17 cellular contexts compared by ENCODE assay signal in the genomic region with DNA sequence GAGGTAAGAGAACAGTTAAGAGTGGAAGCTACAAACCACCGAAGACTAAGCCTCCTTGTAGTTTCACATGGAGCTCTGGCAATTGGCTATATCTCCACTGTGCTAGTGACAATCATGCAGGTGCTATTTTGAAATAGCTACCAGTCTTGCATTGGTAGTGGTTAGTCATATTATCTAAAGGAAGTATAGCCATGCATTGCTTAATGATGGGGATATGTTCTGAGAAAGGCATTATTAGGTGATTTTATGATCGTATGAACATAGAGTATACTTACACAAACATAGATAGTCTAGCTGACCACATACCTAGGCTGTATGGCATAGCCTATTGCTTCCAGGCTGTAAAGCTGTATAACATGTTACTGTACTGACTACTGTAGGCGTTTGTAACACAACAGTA. TPM values are rescaled to one million over a fixed set of nuclear protein-coding genes. Genes with fewer than 3 reads are reported as not detected.
DNase-seq lines count a peak whose midpoint lies in the region; ATAC-seq and TF ChIP-seq lines count a peak whose summit lies in the region.
"Had no signal": no experiment of that assay in that cellular context is flagged by ENCODE, and none has a peak within 500 bp of the region (broad histone marks: within the 10 kb centered on the region; RNA-seq: fewer than 3 reads in every experiment).

No MANE protein-coding gene starts in this region.

- H3K27ac ChIP-seq in neutrophil: peak overlapping the region; percentile 95
- H3K27ac ChIP-seq in foreskin keratinocyte: no peak overlapping the region
- H3K27ac ChIP-seq: C4-2B had no signal

- TF ChIP-seq CTCF in neutrophil (IDR thresholded peaks at IDR 0.05): no peak
- TF ChIP-seq CTCF in foreskin keratinocyte (conservative IDR thresholded peaks at IDR 0.05): no peak

- peak; percentile 87 for ATAC-seq in esophagus mucosa
- no peak for ATAC-seq in foreskin keratinocyte
- no peak for ATAC-seq in HG02642 (IDR thresholded peaks at IDR 0.05; ENCODE audit: poor library complexity, unreplicated experiment)

- peak overlapping the region; percentile 11 to 33 for H3K4me3 ChIP-seq in neutrophil (ENCODE audit: low read depth in 1 of 2, low read length in 1 of 2)
- H3K4me3 ChIP-seq: HAP-1 had no signal

- peak; percentile 84 for DNase-seq in GF-D8 (lab: John Stamatoyannopoulos, UW)
- peak; percentile 64 for DNase-seq in MV-4-11 (lab: John Stamatoyannopoulos, UW)
- DNase-seq in foreskin keratinocyte: no peak
- no peak for DNase-seq in T-helper 1 cell
- DNase-seq: KBM-7, NCI-H1105, NCI-H1694, NCI-H2107, NCI-H2227 treated with DMSO at 0.1 percent for 48 hours, NCI-H524 treated with DMSO at 0.1 percent for 48 hours, OCI-M1, SHP77 treated with DMSO at 0.1 percent for 48 hours had no signal

- peaks cover 19% of the 10 kb centered on the region for H3K36me3 ChIP-seq in neutrophil

- H3K9me3 ChIP-seq in neutrophil: no peaks in the 10 kb centered on the region
- H3K9me3 ChIP-seq: HAP-1 had no signal

- H3K27me3 ChIP-seq in neutrophil (no peaks in the 10 kb centered on the region), foreskin keratinocyte (no peaks in the 10 kb centered on the region)

- H3K4me1 ChIP-seq in neutrophil (ENCODE audit: control insufficient read depth in 1 of 2, insufficient read depth in 1 of 2, low read depth in 1 of 2, low read length in 1 of 2) (peaks cover 30 to 32% of the 10 kb centered on the region in 2 experiments), foreskin keratinocyte (no peaks in the 10 kb centered on the region)

RNA-seq across cellular contexts. Expression of a gene that starts 28.4 kb away (rescaled TPM):
- total RNA-seq in esophagus mucosa: 27.5 TPM
- 23.1 and 25.5 TPM in 2 replicates for total RNA-seq in foreskin keratinocyte
- polyA plus RNA-seq in foreskin keratinocyte: 11.5 and 13.1 TPM in 2 replicates

Comparison
In these comparisons a context has a peak if more than half of its experiments do, and no peak if none do; other contexts are left out.
1. DNase-seq: peak in GF-D8 (single experiment) and MV-4-11 (single experiment); none in foreskin keratinocyte (0 of 2) and T-helper 1 cell (0 of 5).